Comparison of ENCODE assay signal across 8 cellular contexts in the genomic region with DNA sequence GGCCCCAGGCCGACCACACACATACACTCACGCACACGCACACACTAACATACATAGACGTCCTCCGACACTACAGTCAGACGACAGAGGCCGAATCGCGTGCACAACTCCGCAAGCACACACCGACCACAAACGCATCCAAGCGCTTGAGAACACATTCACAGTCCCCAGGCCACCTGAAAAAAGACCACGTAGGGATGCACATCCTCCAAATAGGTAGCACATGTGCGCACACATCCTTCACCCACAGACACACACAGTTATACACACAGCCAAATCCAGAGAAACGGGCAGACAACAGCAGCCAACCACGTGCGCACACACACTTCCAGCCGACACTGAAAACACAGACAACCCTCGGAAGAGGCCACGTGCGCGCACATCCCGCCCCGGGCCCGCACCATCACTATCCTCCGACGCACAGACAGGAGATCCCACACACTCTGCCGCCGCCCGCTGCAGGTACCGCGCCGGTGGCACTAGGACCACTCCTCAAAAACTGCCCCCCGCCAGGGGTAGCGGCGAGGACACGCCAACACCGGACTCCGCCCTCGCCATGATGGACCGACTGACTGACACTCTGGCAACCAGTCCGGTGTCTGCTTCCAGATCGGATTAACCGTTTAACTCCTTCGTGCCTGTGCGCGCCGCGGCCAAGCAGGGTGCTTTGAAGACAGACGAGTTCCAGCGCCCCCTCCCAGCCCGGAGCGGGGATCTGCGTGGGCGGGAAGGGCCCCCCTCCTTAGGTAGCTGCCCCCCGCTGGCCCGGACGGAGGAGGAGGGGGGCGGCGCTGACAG. TPM values are rescaled to one million over a fixed set of nuclear protein-coding genes. Genes with fewer than 3 reads are reported as not detected.
A peak's percentile ranks its signal among the peaks of the same experiment; 100 is the strongest.
DNase-seq lines count a peak whose midpoint lies in the region; ATAC-seq and TF ChIP-seq lines count a peak whose summit lies in the region.

No MANE protein-coding gene starts in this region.

- H3K27me3 ChIP-seq in dorsolateral prefrontal cortex (peaks cover 0 to 77% (median 42%) of the 10 kb centered on the region in 45 donors), gastroesophageal sphincter (peaks cover 94% of the 10 kb centered on the region)

- peaks cover 16% of the 10 kb centered on the region for H3K36me3 Mint-ChIP-seq in T-helper 2 cell treated with Interferon-gamma antibody and Interleukin-4, amounts not matched to agents 5 μg/mL and 100 μg/mL, for 36 hours (ENCODE audit: low read depth)

- no peak for TF ChIP-seq EP300 in gastroesophageal sphincter (IDR thresholded peaks at IDR 0.05)

- WGBS in gastroesophageal sphincter (ENCODE audit: low coverage in 1 of 2), 2 donors = 0% methylated on average over 2 of the region's 61 CpGs; no CpG with 5 or more reads in 1 of the 2 donors

- no peak for ATAC-seq in gastroesophageal sphincter

- peak overlapping the region in 15 of 59 donors; percentile 17 to 85 (median 53) for H3K27ac ChIP-seq in dorsolateral prefrontal cortex
- no peak overlapping the region for H3K27ac ChIP-seq in gastroesophageal sphincter

- peak overlapping the region; percentile 91 for H3K27ac Mint-ChIP-seq in T-helper 2 cell treated with Interferon-gamma antibody and Interleukin-4, amounts not matched to agents 5 μg/mL and 100 μg/mL, for 36 hours

- TF ChIP-seq CTCF in LNCaP clone FGC (IDR thresholded peaks at IDR 0.05; ENCODE audit: control insufficient read depth, extremely low read depth, insufficient read depth) (no peak), dorsolateral prefrontal cortex (IDR thresholded peaks at IDR 0.05 in 54 of 56, conservative IDR thresholded peaks at IDR 0.05 in 2 of 56; ENCODE audit: low read depth in 1 of 56, partially characterized antibody in 56 of 56) (no peak), gastroesophageal sphincter (IDR thresholded peaks at IDR 0.05) (no peak)

- H3K9me3 Mint-ChIP-seq in T-helper 2 cell treated with Interferon-gamma antibody and Interleukin-4, amounts not matched to agents 5 μg/mL and 100 μg/mL, for 36 hours = no peaks in the 10 kb centered on the region

- H3K36me3 ChIP-seq in gastroesophageal sphincter = no peaks in the 10 kb centered on the region

- peaks cover 0 to 63% (median 35%) of the 10 kb centered on the region in 3 donors for H3K4me1 ChIP-seq in gastroesophageal sphincter

- peak overlapping the region; percentile 36 for H3K4me3 ChIP-seq in LNCaP clone FGC (ENCODE audit: low read depth, low read length)
- H3K4me3 ChIP-seq in dorsolateral prefrontal cortex = peak overlapping the region in 58 of 59 donors; percentile 11 to 65 (median 46)
- peak overlapping the region in 1 of 2 donors; percentile 28 for H3K4me3 ChIP-seq in gastroesophageal sphincter

- no peaks in the 10 kb centered on the region for H3K27me3 Mint-ChIP-seq in T-helper 2 cell treated with Interferon-gamma antibody and Interleukin-4, amounts not matched to agents 5 μg/mL and 100 μg/mL, for 36 hours (ENCODE audit: low read depth)

- H3K9me3 ChIP-seq in gastroesophageal sphincter = peaks cover 0 to 3% (median 0%) of the 10 kb centered on the region in 3 donors

- intact Hi-C loops in dorsolateral prefrontal cortex (cut with DNase I) = no loop called here

- H3K4me1 Mint-ChIP-seq in T-helper 2 cell treated with Interferon-gamma antibody and Interleukin-4, amounts not matched to agents 5 μg/mL and 100 μg/mL, for 36 hours (ENCODE audit: low read depth) = peaks cover 53% of the 10 kb centered on the region

- H3K4me3 Mint-ChIP-seq in T-helper 2 cell treated with Interferon-gamma antibody and Interleukin-4, amounts not matched to agents 5 μg/mL and 100 μg/mL, for 36 hours = peak overlapping the region; percentile 97

- peak; percentile 34 for DNase-seq in DMS79 treated with DMSO at 0.1 percent for 48 hours (lab: John Stamatoyannopoulos, UW)
- DNase-seq in DMS79 (lab: John Stamatoyannopoulos, UW) = no peak
- no peak for DNase-seq in LNCaP clone FGC (ENCODE audit: low read depth)
- peak; percentile 83 for DNase-seq in T-helper 2 cell treated with Interferon-gamma antibody and Interleukin-4, amounts not matched to agents 5 μg/mL and 100 μg/mL, for 36 hours (ENCODE audit: low spot score)
- DNase-seq in dorsolateral prefrontal cortex = peak in 4 of 10 donors; percentile 58 to 79 (median 70)
- DNase-seq in nucleus accumbens (lab: John Stamatoyannopoulos, UW) = peak in 37 of 56 donors; percentile 17 to 84 (median 60)
- no peak for DNase-seq in NCI-H526 treated with DMSO at 0.1 percent for 48 hours (lab: John Stamatoyannopoulos, UW)

- TF ChIP-seq POLR2A in gastroesophageal sphincter (IDR thresholded peaks at IDR 0.05) = no peak

RNA-seq across cellular contexts. Expression of gene PDE4A, which starts 0.5 kb away (rescaled TPM):
- total RNA-seq in dorsolateral prefrontal cortex = 10 to 100 TPM; 23.3 to 88.7 (median 59.0) TPM
- total RNA-seq in gastroesophageal sphincter = 10 to 100 TPM in 2 of 4 donors, 1 to 10 TPM in 2; 7.3 to 22.5 (median 10.0) TPM

RNA-seq across cellular contexts. Expression of gene CDC37, which starts 16.5 kb away (rescaled TPM):
- total RNA-seq in dorsolateral prefrontal cortex (100 to 1,000 TPM in 117 of 120 experiments, 10 to 100 TPM in 3; 92.2 to 206 (median 145) TPM), gastroesophageal sphincter (100 to 1,000 TPM; 144 to 177 (median 162) TPM)

RNA-seq across cellular contexts. Expression of gene TYK2, which starts 39.5 kb away (rescaled TPM):
- total RNA-seq in dorsolateral prefrontal cortex (100 to 1,000 TPM in 94 of 120 experiments, 10 to 100 TPM in 26; 69.3 to 186 (median 118) TPM), gastroesophageal sphincter (10 to 100 TPM; 40.8 to 77.2 (median 53.9) TPM)

Comparison
In these comparisons a context has a peak if more than half of its experiments do, and no peak if none do; other contexts are left out.
1. DNase-seq: peak in DMS79 treated with DMSO at 0.1 percent for 48 hours (single experiment), T-helper 2 cell treated with Interferon-gamma antibody and Interleukin-4, amounts not matched to agents 5 μg/mL and 100 μg/mL, for 36 hours (single experiment) and nucleus accumbens (37 of 56); none in DMS79 (single experiment), LNCaP clone FGC (single experiment) and NCI-H526 treated with DMSO at 0.1 percent for 48 hours (single experiment).